22 cellular contexts compared by ENCODE assay signal in genomic region chr5:73814234-73814846, GRCh38.
DNase-seq lines count a peak whose midpoint lies in the region; ATAC-seq, FAIRE-seq and TF ChIP-seq lines count a peak whose summit lies in the region.
"Had no signal": no experiment of that assay in that cellular context is flagged by ENCODE, and none has a peak within 500 bp of the region (broad histone marks: within the 10 kb centered on the region; RNA-seq: fewer than 3 reads in every experiment).

No MANE protein-coding gene starts in this region.

- intact Hi-C loops in left lung (cut with DNase I): no loop called here

- no peak overlapping the region for H3K27ac ChIP-seq in left lung
- peak overlapping the region in 6 of 21 experiments; percentile 5 to 74 (median 42) for H3K27ac ChIP-seq in skin epidermis
- H3K27ac ChIP-seq: ascending aorta, tibial artery had no signal

- peak; percentile 80 for FAIRE-seq in bronchial epithelial cell (lab: Jason Lieb, UNC)
- FAIRE-seq: endometrium had no signal

- DNase-seq in DMS53 (lab: John Stamatoyannopoulos, UW) (peak; percentile 66), bronchial epithelial cell (ENCODE audit: low read depth) (peak; percentile 29), left lung (no peak), AML-193 (lab: John Stamatoyannopoulos, UW) (no peak), NCI-H2227 treated with DMSO at 0.1 percent for 48 hours (lab: John Stamatoyannopoulos, UW) (no peak)
- DNase-seq: activated CD4-positive, alpha-beta T cell treated with anti-CD3 and anti-CD28 coated beads, Interleukin-2, amount 50 U/mL, for 48 hours; activated naive CD4-positive, alpha-beta T cell; CD4-positive, alpha-beta T cell; foreskin fibroblast; GOT3; naive B cell; NCI-H2029 treated with DMSO at 0.1 percent for 48 hours; NCI-H510A; SHP77 treated with DMSO at 0.1 percent for 48 hours; stimulated activated CD4-positive, alpha-beta T cell treated with anti-CD3 and anti-CD28 coated beads, Interleukin-15, amount 100 ng/mL, for 24 hours; tibial artery had no signal

- no peaks in the 10 kb centered on the region for H3K4me1 ChIP-seq in left lung
- H3K4me1 ChIP-seq: tibial artery had no signal

- H3K4me3 ChIP-seq in bronchial epithelial cell (ENCODE audit: low read depth, low read length) (peak overlapping the region; percentile 20), left lung (peak overlapping the region in 1 of 2 donors; percentile 22), skin epidermis (peak overlapping the region in 4 of 7 experiments; percentile 3 to 37 (median 26))
- H3K4me3 ChIP-seq: ascending aorta, tibial artery had no signal

- no peaks in the 10 kb centered on the region for H3K27me3 ChIP-seq in bronchial epithelial cell (ENCODE audit: control insufficient read depth, insufficient read depth, low read length)
- no peaks in the 10 kb centered on the region for H3K27me3 ChIP-seq in left lung
- H3K27me3 ChIP-seq: ascending aorta, tibial artery had no signal

- H3K36me3 ChIP-seq in bronchial epithelial cell (ENCODE audit: control insufficient read depth, insufficient read depth, low read length) (no peaks in the 10 kb centered on the region), left lung (no peaks in the 10 kb centered on the region)
- H3K36me3 ChIP-seq: ascending aorta, tibial artery had no signal

- ATAC-seq in left lung: peak; percentile 49
- no peak for ATAC-seq in HG03354 (IDR thresholded peaks at IDR 0.05; ENCODE audit: poor library complexity, severe bottlenecking, unreplicated experiment)
- no peak for ATAC-seq in GM21825 (IDR thresholded peaks at IDR 0.05; ENCODE audit: unreplicated experiment)
- ATAC-seq: stimulated activated memory B cell treated with anti-CD40 and anti-IgM and Interleukin-4, amounts not matched to agents 10 μg/mL and 1 μg/mL and 100 μg/mL, for 72 hours had no signal

- no peak for TF ChIP-seq CTCF in bronchial epithelial cell (IDR thresholded peaks at IDR 0.05; ENCODE audit: insufficient read depth, low read length, severe bottlenecking)
- no peak for TF ChIP-seq CTCF in left lung (IDR thresholded peaks at IDR 0.05)

- no peaks in the 10 kb centered on the region for H3K9me3 ChIP-seq in left lung
- H3K9me3 ChIP-seq: ascending aorta, tibial artery had no signal

Comparison
In these comparisons a context has a peak if more than half of its experiments do, and no peak if none do; other contexts are left out.
1. DNase-seq: peak in DMS53 (single experiment) and bronchial epithelial cell (single experiment); none in left lung (0 of 2), AML-193 (0 of 2) and NCI-H2227 treated with DMSO at 0.1 percent for 48 hours (single experiment).